ENCODE assay signal across 34 cellular contexts in genomic region chr10:83489161-83489560, GRCh38.
"Had no signal": no experiment of that assay in that cellular context is flagged by ENCODE, and none has a peak within 500 bp of the region (broad histone marks: within the 10 kb centered on the region; RNA-seq: fewer than 3 reads in every experiment).

No MANE protein-coding gene starts in this region.

- H3K4me3 ChIP-seq: MG63 had no signal

- DNase-seq: Karpas-422, Kasumi-1, MG63, MM.1S, MV-4-11, NCI-H1048, NCI-H1092, NCI-H1092 treated with DMSO at 0.1 percent for 48 hours, NCI-H1105, NCI-H1105 treated with DMSO at 0.1 percent for 48 hours, NCI-H1417, NCI-H1417 treated with DMSO at 0.1 percent for 48 hours, NCI-H1436, NCI-H1436 treated with DMSO at 0.1 percent for 48 hours, NCI-H146, NCI-H1694, NCI-H1694 treated with DMSO at 0.1 percent for 48 hours, NCI-H187, NCI-H187 treated with DMSO at 0.1 percent for 48 hours, NCI-H1930, NCI-H2029, NCI-H2029 treated with DMSO at 0.1 percent for 48 hours, NCI-H2081, NCI-H2081 treated with DMSO at 0.1 percent for 48 hours, NCI-H2107, NCI-H2171, NCI-H2171 treated with DMSO at 0.1 percent for 48 hours, NCI-H2227 treated with DMSO at 0.1 percent for 48 hours, NCI-H226, NCI-H345, NCI-H446, NCI-H446 treated with DMSO at 0.1 percent for 48 hours, NCI-H510A, NCI-H510A treated with DMSO at 0.1 percent for 48 hours had no signal

- H3K27me3 ChIP-seq: MG63 had no signal

- H3K9me3 ChIP-seq: MG63 had no signal

- H3K36me3 ChIP-seq: MG63 had no signal
